In the genomic region with DNA sequence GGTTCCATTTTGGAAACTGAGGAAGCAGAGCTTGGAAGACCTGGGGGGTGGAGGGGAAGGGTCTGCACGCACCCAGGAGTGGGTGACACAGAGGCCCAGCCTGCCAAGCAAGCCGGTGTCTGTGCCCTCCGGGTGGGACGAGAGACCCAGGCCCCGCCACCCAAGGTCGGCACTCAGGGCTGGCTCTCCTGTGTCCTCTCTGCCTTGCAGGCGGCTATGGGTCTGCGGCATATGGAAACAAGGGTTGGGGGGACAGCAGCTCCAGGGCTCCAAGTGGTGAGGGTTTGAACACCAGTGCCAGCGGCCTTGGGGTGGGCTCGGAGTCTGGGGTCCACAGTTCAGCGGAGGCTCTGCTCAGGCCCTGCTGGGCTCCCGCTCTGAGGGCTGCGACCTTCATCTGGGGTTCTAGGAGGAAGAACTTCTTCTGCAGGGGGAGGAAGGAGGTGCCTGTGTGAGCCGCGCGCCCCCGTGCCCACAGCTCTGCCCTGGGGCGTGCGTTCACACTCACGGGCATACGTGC, we compare ENCODE assay signal across 16 cellular contexts. TPM values are rescaled to one million over a fixed set of nuclear protein-coding genes. Genes with fewer than 3 reads are reported as not detected.
DNase-seq lines count a peak whose midpoint lies in the region; ATAC-seq and TF ChIP-seq lines count a peak whose summit lies in the region.
"Had no signal": no experiment of that assay in that cellular context is flagged by ENCODE, and none has a peak within 500 bp of the region (broad histone marks: within the 10 kb centered on the region; RNA-seq: fewer than 3 reads in every experiment).

No MANE protein-coding gene starts in this region.

- H3K27me3 ChIP-seq in CD8-positive, alpha-beta T cell (ENCODE audit: insufficient read depth, low read length), result no peaks in the 10 kb centered on the region
- H3K27me3 ChIP-seq: gastrocnemius medialis had no signal

- H3K4me1 Mint-ChIP-seq in T-helper 2 cell treated with Interferon-gamma antibody and Interleukin-4, amounts not matched to agents 5 μg/mL and 100 μg/mL, for 36 hours (ENCODE audit: low read depth), result peaks cover 13% of the 10 kb centered on the region
- H3K4me1 Mint-ChIP-seq in CD8-positive, alpha-beta T cell (ENCODE audit: low read depth), result peaks cover 18% of the 10 kb centered on the region
- H3K4me1 Mint-ChIP-seq in activated CD8-positive, alpha-beta T cell treated with anti-CD3 and anti-CD28 coated beads for 36 hours (ENCODE audit: low read depth), result peaks cover 32% of the 10 kb centered on the region
- H3K4me1 Mint-ChIP-seq in memory B cell, result peaks cover 7% of the 10 kb centered on the region

- H3K36me3 ChIP-seq in CD8-positive, alpha-beta T cell (ENCODE audit: insufficient read depth, low read length), result no peaks in the 10 kb centered on the region
- H3K36me3 ChIP-seq: breast epithelium, gastrocnemius medialis had no signal

- TF ChIP-seq CTCF in CD8-positive, alpha-beta T cell (IDR thresholded peaks at IDR 0.05), result no peak
- no peak for TF ChIP-seq CTCF in activated CD8-positive, alpha-beta T cell treated with anti-CD3 and anti-CD28 coated beads for 36 hours (IDR thresholded peaks at IDR 0.05)

- H3K9me3 ChIP-seq in CD8-positive, alpha-beta T cell (ENCODE audit: low read length), result no peaks in the 10 kb centered on the region
- H3K9me3 ChIP-seq: breast epithelium, gastrocnemius medialis had no signal

- H3K36me3 Mint-ChIP-seq in T-helper 2 cell treated with Interferon-gamma antibody and Interleukin-4, amounts not matched to agents 5 μg/mL and 100 μg/mL, for 36 hours (ENCODE audit: low read depth), result no peaks in the 10 kb centered on the region
- no peaks in the 10 kb centered on the region for H3K36me3 Mint-ChIP-seq in CD8-positive, alpha-beta T cell
- peaks cover 5% of the 10 kb centered on the region for H3K36me3 Mint-ChIP-seq in activated CD8-positive, alpha-beta T cell treated with anti-CD3 and anti-CD28 coated beads for 36 hours (ENCODE audit: low read depth)
- no peaks in the 10 kb centered on the region for H3K36me3 Mint-ChIP-seq in memory B cell

- CTCF ChIA-PET in CD8-positive, alpha-beta T cell (lab: Charles Lee), result interaction anchor here (0.8 to 7.3 kb wide), 10 partner anchors 9 to 292 kb away, joined by 3 to 150 read pairs (median 8); a partner anchor contains a TSS
- CTCF ChIA-PET in activated CD8-positive, alpha-beta T cell treated with anti-CD3 and anti-CD28 coated beads for 36 hours (lab: Charles Lee), result interaction anchor here (0.6 to 3.5 kb wide), 11 partner anchors 11 to 86 kb away, joined by 3 to 68 read pairs (median 9); a partner anchor contains a TSS

- H3K4me3 ChIP-seq in CD8-positive, alpha-beta T cell (ENCODE audit: low read depth, low read length), result no peak overlapping the region
- H3K4me3 ChIP-seq: gastrocnemius medialis had no signal

- H3K27ac ChIP-seq in CD8-positive, alpha-beta T cell (ENCODE audit: low read depth, low read length), result no peak overlapping the region
- H3K27ac ChIP-seq: breast epithelium, gastrocnemius medialis, parathyroid adenoma had no signal

- no peak for DNase-seq in T-helper 2 cell treated with Interferon-gamma antibody and Interleukin-4, amounts not matched to agents 5 μg/mL and 100 μg/mL, for 36 hours (ENCODE audit: low spot score)
- no peak for DNase-seq in T-helper 2 cell
- peak in 1 of 7 experiments; percentile 26 for DNase-seq in CD8-positive, alpha-beta T cell
- peak; percentile 50 for DNase-seq in activated CD8-positive, alpha-beta T cell treated with anti-CD3 and anti-CD28 coated beads for 36 hours
- DNase-seq in memory B cell (ENCODE audit: low spot score in 2 of 2), result no peak
- no peak for DNase-seq in DMS153 treated with DMSO at 0.1 percent for 48 hours (lab: John Stamatoyannopoulos, UW; ENCODE audit: unreplicated experiment)
- DNase-seq: gastrocnemius medialis, NCI-H1417 treated with DMSO at 0.1 percent for 48 hours, NCI-H2171 treated with DMSO at 0.1 percent for 48 hours had no signal

- intact Hi-C loops in CD8-positive, alpha-beta T cell (cut with DNase I, micrococcal nuclease), result loop anchor here (1.0 to 5.0 kb wide), 9 partner anchors 19 to 292 kb away; a partner anchor contains a TSS
- intact Hi-C loops in activated CD8-positive, alpha-beta T cell treated with anti-CD3 and anti-CD28 coated beads for 36 hours (cut with micrococcal nuclease), result loop anchor here (5.0 kb wide), 1 partner anchor 80 kb away; no protein-coding TSS in a partner anchor

- no peaks in the 10 kb centered on the region for H3K9me3 Mint-ChIP-seq in T-helper 2 cell treated with Interferon-gamma antibody and Interleukin-4, amounts not matched to agents 5 μg/mL and 100 μg/mL, for 36 hours
- H3K9me3 Mint-ChIP-seq in CD8-positive, alpha-beta T cell, result no peaks in the 10 kb centered on the region
- H3K9me3 Mint-ChIP-seq in activated CD8-positive, alpha-beta T cell treated with anti-CD3 and anti-CD28 coated beads for 36 hours, result no peaks in the 10 kb centered on the region
- no peaks in the 10 kb centered on the region for H3K9me3 Mint-ChIP-seq in memory B cell

- H3K4me3 Mint-ChIP-seq in T-helper 2 cell treated with Interferon-gamma antibody and Interleukin-4, amounts not matched to agents 5 μg/mL and 100 μg/mL, for 36 hours, result peak overlapping the region; percentile 49
- peak overlapping the region; percentile 49 for H3K4me3 Mint-ChIP-seq in CD8-positive, alpha-beta T cell
- H3K4me3 Mint-ChIP-seq in activated CD8-positive, alpha-beta T cell treated with anti-CD3 and anti-CD28 coated beads for 36 hours, result peak overlapping the region; percentile 83
- H3K4me3 Mint-ChIP-seq in memory B cell, result peak overlapping the region; percentile 8

- no peaks in the 10 kb centered on the region for H3K27me3 Mint-ChIP-seq in T-helper 2 cell treated with Interferon-gamma antibody and Interleukin-4, amounts not matched to agents 5 μg/mL and 100 μg/mL, for 36 hours (ENCODE audit: low read depth)
- H3K27me3 Mint-ChIP-seq in CD8-positive, alpha-beta T cell (ENCODE audit: low read depth), result no peaks in the 10 kb centered on the region
- H3K27me3 Mint-ChIP-seq in activated CD8-positive, alpha-beta T cell treated with anti-CD3 and anti-CD28 coated beads for 36 hours, result no peaks in the 10 kb centered on the region
- peaks cover 15% of the 10 kb centered on the region for H3K27me3 Mint-ChIP-seq in memory B cell

- H3K4me1 ChIP-seq in CD8-positive, alpha-beta T cell (ENCODE audit: insufficient read depth, low read length), result peaks cover 24% of the 10 kb centered on the region
- H3K4me1 ChIP-seq: breast epithelium, gastrocnemius medialis had no signal

- POLR2A ChIA-PET in CD8-positive, alpha-beta T cell (lab: Charles Lee), result interaction anchor here (0.5 to 1.6 kb wide), 2 partner anchors 30 to 312 kb away, joined by 3 read pairs; no protein-coding TSS in a partner anchor
- POLR2A ChIA-PET in activated CD8-positive, alpha-beta T cell treated with anti-CD3 and anti-CD28 coated beads for 36 hours (lab: Charles Lee), result interaction anchor here (0.7 to 4.0 kb wide), 10 partner anchors 11 to 135 kb away, joined by 3 to 22 read pairs (median 8); a partner anchor contains a TSS

- ATAC-seq in CD8-positive, alpha-beta T cell, result no peak
- peak; percentile 12 for ATAC-seq in activated CD8-positive, alpha-beta T cell treated with anti-CD3 and anti-CD28 coated beads for 36 hours
- ATAC-seq in memory B cell (ENCODE audit: low read depth) (no peak), GM18868 (IDR thresholded peaks at IDR 0.05; ENCODE audit: unreplicated experiment) (no peak), HG03571 (IDR thresholded peaks at IDR 0.05; ENCODE audit: unreplicated experiment) (no peak)

- peak overlapping the region; percentile 41 for H3K27ac Mint-ChIP-seq in T-helper 2 cell treated with Interferon-gamma antibody and Interleukin-4, amounts not matched to agents 5 μg/mL and 100 μg/mL, for 36 hours
- peak overlapping the region; percentile 85 for H3K27ac Mint-ChIP-seq in CD8-positive, alpha-beta T cell
- H3K27ac Mint-ChIP-seq in activated CD8-positive, alpha-beta T cell treated with anti-CD3 and anti-CD28 coated beads for 36 hours, result peak overlapping the region; percentile 98
- H3K27ac Mint-ChIP-seq in memory B cell, result no peak overlapping the region

RNA-seq across cellular contexts. Expression of a gene that starts 4.6 kb away (rescaled TPM):
- 100 to 1,000 TPM; 369 to 385 TPM for total RNA-seq in CD8-positive, alpha-beta T cell
- 100 to 1,000 TPM; 289 to 292 TPM for total RNA-seq in activated CD8-positive, alpha-beta T cell treated with anti-CD3 and anti-CD28 coated beads for 36 hours
- total RNA-seq: dermis blood vessel endothelial cell, epithelial cell of proximal tubule had no signal

RNA-seq across cellular contexts. Expression of a gene that starts 11.6 kb away (rescaled TPM):
- under 1 TPM; 0.44 to 0.60 TPM for total RNA-seq in CD8-positive, alpha-beta T cell
- under 1 TPM; 0.45 to 0.50 TPM for total RNA-seq in activated CD8-positive, alpha-beta T cell treated with anti-CD3 and anti-CD28 coated beads for 36 hours

RNA-seq across cellular contexts. Expression of a gene that starts 37.0 kb away (rescaled TPM):
- total RNA-seq in CD8-positive, alpha-beta T cell, result not detected
- total RNA-seq in activated CD8-positive, alpha-beta T cell treated with anti-CD3 and anti-CD28 coated beads for 36 hours, result not detected
- total RNA-seq: breast epithelium, dermis blood vessel endothelial cell, epithelial cell of proximal tubule had no signal

RNA-seq across cellular contexts. Expression of a gene that starts 48.5 kb away (rescaled TPM):
- total RNA-seq in CD8-positive, alpha-beta T cell, result 100 to 1,000 TPM; 369 to 393 TPM
- 10 to 100 TPM; 90.6 to 97.0 TPM for total RNA-seq in activated CD8-positive, alpha-beta T cell treated with anti-CD3 and anti-CD28 coated beads for 36 hours

RNA-seq across cellular contexts. Expression of a gene that starts 49.6 kb away (rescaled TPM):
- not detected for total RNA-seq in CD8-positive, alpha-beta T cell
- total RNA-seq in activated CD8-positive, alpha-beta T cell treated with anti-CD3 and anti-CD28 coated beads for 36 hours, result not detected
- total RNA-seq: dermis blood vessel endothelial cell, epithelial cell of proximal tubule, gastrocnemius medialis, liver had no signal

Comparison
In these comparisons a context has a peak if more than half of its experiments do, and no peak if none do; other contexts are left out.
1. H3K4me3 Mint-ChIP-seq: peak in every context shown above with its lines; median percentile 83 in activated CD8-positive, alpha-beta T cell treated with anti-CD3 and anti-CD28 coated beads for 36 hours; 49 in T-helper 2 cell treated with Interferon-gamma antibody and Interleukin-4, amounts not matched to agents 5 μg/mL and 100 μg/mL, for 36 hours; 49 in CD8-positive, alpha-beta T cell; 8 in memory B cell.